In the genomic region with DNA sequence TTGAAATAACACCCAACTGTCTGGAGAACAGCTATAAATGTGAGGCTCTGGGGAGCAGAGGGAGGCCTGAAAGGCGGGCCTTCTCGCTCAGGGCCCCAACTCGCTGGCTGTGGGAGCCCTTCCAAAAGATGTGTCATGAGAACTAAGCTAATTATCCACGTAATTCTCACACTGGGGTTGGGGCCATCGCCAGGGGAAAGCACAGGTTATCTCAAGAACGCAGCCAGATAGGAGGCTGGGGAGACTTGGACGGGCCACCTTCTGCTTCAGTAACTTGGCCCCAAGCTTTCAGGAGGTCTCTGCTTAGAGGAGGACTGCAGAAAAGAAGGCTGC, we compare ENCODE assay signal across 8 cellular contexts. TPM values are rescaled to one million over a fixed set of nuclear protein-coding genes. Genes with fewer than 3 reads are reported as not detected.
DNase-seq lines count a peak whose midpoint lies in the region; ATAC-seq and TF ChIP-seq lines count a peak whose summit lies in the region.

No MANE protein-coding gene starts in this region.

- H2AFZ ChIP-seq in parathyroid adenoma = peak overlapping the region; percentile 95

- H3K27ac Mint-ChIP-seq in T-helper 17 cell = no peak overlapping the region

- ATAC-seq in T-helper 17 cell (no peak), GM18858 (IDR thresholded peaks at IDR 0.05; ENCODE audit: unreplicated experiment) (no peak), GM19328 (IDR thresholded peaks at IDR 0.05; ENCODE audit: unreplicated experiment) (no peak), HG02970 (IDR thresholded peaks at IDR 0.05; ENCODE audit: low FRiP score, unreplicated experiment) (no peak)

- peak overlapping the region; percentile 72 for H3K27ac ChIP-seq in parathyroid adenoma

- no peak for TF ChIP-seq CTCF in fibroblast of villous mesenchyme (IDR thresholded peaks at IDR 0.05; ENCODE audit: insufficient read depth, low read depth, low read length)
- TF ChIP-seq CTCF in parathyroid adenoma (IDR thresholded peaks at IDR 0.05) = no peak

- DNase-seq in GM04503 (ENCODE audit: low read depth) = peak; percentile 51
- no peak for DNase-seq in T-helper 17 cell
- peak; percentile 91 for DNase-seq in fibroblast of villous mesenchyme (ENCODE audit: low read depth)
- DNase-seq in hippocampal formation (lab: John Stamatoyannopoulos, UW) = no peak

- H3K9me3 ChIP-seq in T-helper 17 cell (ENCODE audit: control insufficient read depth, low read length, poor library complexity, severe bottlenecking) (no peaks in the 10 kb centered on the region), parathyroid adenoma (ENCODE audit: control insufficient read depth, low read length) (no peaks in the 10 kb centered on the region)

- no peak overlapping the region for H3K9ac ChIP-seq in parathyroid adenoma

- no peaks in the 10 kb centered on the region for H3K36me3 ChIP-seq in parathyroid adenoma (ENCODE audit: control insufficient read depth, insufficient read depth, low read length)

- peak overlapping the region; percentile 82 for H3K4me3 Mint-ChIP-seq in T-helper 17 cell

- H3K4me1 ChIP-seq in parathyroid adenoma = peaks cover 4% of the 10 kb centered on the region

- H3K4me1 Mint-ChIP-seq in T-helper 17 cell = peaks cover 22% of the 10 kb centered on the region

- peak overlapping the region; percentile 94 for H3K4me2 ChIP-seq in parathyroid adenoma (ENCODE audit: low read length)

- H3K27me3 Mint-ChIP-seq in T-helper 17 cell = peaks cover 8% of the 10 kb centered on the region

- H3K79me2 ChIP-seq in parathyroid adenoma = peaks cover 2% of the 10 kb centered on the region

- peak overlapping the region; percentile 87 for H3K4me3 ChIP-seq in fibroblast of villous mesenchyme (ENCODE audit: low read depth, low read length)
- peak overlapping the region; percentile 82 for H3K4me3 ChIP-seq in parathyroid adenoma (ENCODE audit: low read depth, low read length)

- H3K36me3 Mint-ChIP-seq in T-helper 17 cell (ENCODE audit: low read depth) = no peaks in the 10 kb centered on the region

- no peaks in the 10 kb centered on the region for H3K27me3 ChIP-seq in parathyroid adenoma (ENCODE audit: control insufficient read depth, insufficient read depth, low read length)

RNA-seq across cellular contexts. Expression of gene PXDC1, which starts 1.6 kb away (rescaled TPM):
- total RNA-seq in T-helper 17 cell (1 to 10 TPM in 1 of 2 donors, under 1 TPM in 1; 0.72 to 3.6 TPM), fibroblast of villous mesenchyme (82.1 and 92.4 TPM in 2 replicates)

Comparison
In these comparisons a context has a peak if more than half of its experiments do, and no peak if none do; other contexts are left out.
1. DNase-seq: peak in GM04503 (single experiment) and fibroblast of villous mesenchyme (single experiment); none in T-helper 17 cell (0 of 3) and hippocampal formation (0 of 2).
2. RNA of gene PXDC1, which starts 1.6 kb away (total RNA-seq): 82.1 to 92.4 TPM in fibroblast of villous mesenchyme; 0.72 to 3.6 TPM in T-helper 17 cell; every median in the first group is over 10 times any median in the second.